ENCODE assay signal across 23 cellular contexts in genomic region chr2:128584296-128584900, GRCh38.
DNase-seq lines count a peak whose midpoint lies in the region; ATAC-seq, FAIRE-seq and TF ChIP-seq lines count a peak whose summit lies in the region.
"Had no signal": no experiment of that assay in that cellular context is flagged by ENCODE, and none has a peak within 500 bp of the region (broad histone marks: within the 10 kb centered on the region; RNA-seq: fewer than 3 reads in every experiment).

No MANE protein-coding gene starts in this region.

- no peak overlapping the region for H3K4me3 Mint-ChIP-seq in mesothelial cell of epicardium
- H3K4me3 Mint-ChIP-seq: naive thymus-derived CD8-positive, alpha-beta T cell; stimulated activated naive CD8-positive, alpha-beta T cell treated with anti-CD3 and anti-CD28 coated beads, Interleukin-15, Interleukin-2, amounts not matched to agents 100 ng/mL and 50 ng/mL, for 24 hours had no signal

- no peaks in the 10 kb centered on the region for H3K9me1 ChIP-seq in endothelial cell of umbilical vein (replicated peaks; ENCODE audit: control insufficient read depth, extremely low read depth, insufficient read depth, low read length)

- H3K9ac ChIP-seq in endothelial cell of umbilical vein (replicated peaks; ENCODE audit: extremely low read depth, insufficient read depth, low read length) = no peak overlapping the region

- ATAC-seq in HG03469 (IDR thresholded peaks at IDR 0.05; ENCODE audit: unreplicated experiment) = no peak
- ATAC-seq in pancreas = no peak
- ATAC-seq in GM18868 (IDR thresholded peaks at IDR 0.05; ENCODE audit: unreplicated experiment) = no peak
- ATAC-seq: naive thymus-derived CD8-positive, alpha-beta T cell had no signal

- H3K4me1 ChIP-seq in endothelial cell of umbilical vein (ENCODE audit: control insufficient read depth, extremely low read depth, insufficient read depth, low read length) (no peaks in the 10 kb centered on the region), pancreas (no peaks in the 10 kb centered on the region)
- H3K4me1 ChIP-seq: breast epithelium, lower lobe of right lung, vagina had no signal

- H3K36me3 Mint-ChIP-seq in mesothelial cell of epicardium = peaks cover 4% of the 10 kb centered on the region
- H3K36me3 Mint-ChIP-seq: naive thymus-derived CD8-positive, alpha-beta T cell had no signal

- H3K4me2 ChIP-seq in endothelial cell of umbilical vein (ENCODE audit: insufficient read depth, low read length) = no peak overlapping the region

- H4K20me1 ChIP-seq in endothelial cell of umbilical vein (replicated peaks; ENCODE audit: control insufficient read depth, extremely low read depth, insufficient read depth, low read length) = no peaks in the 10 kb centered on the region

- DNase-seq in AG08395 (ENCODE audit: low spot score) (peak; percentile 71), HS-5 (ENCODE audit: low read depth) (peak; percentile 31), endothelial cell of umbilical vein (ENCODE audit: low read depth, low spot score) (peak; percentile 46), lung microvascular endothelial cell (ENCODE audit: low read depth in 2 of 2) (peak; percentile 16 to 82), pancreas (no peak), mesothelial cell of epicardium (ENCODE audit: low spot score in 2 of 2, unreplicated experiment in 2 of 2) (no peak)
- DNase-seq: ACHN; activated CD4-positive, alpha-beta T cell treated with anti-CD3 and anti-CD28 coated beads for 48 hours; activated naive CD4-positive, alpha-beta T cell treated with anti-CD3 and anti-CD28 coated beads, Interleukin-2, amount 50 U/mL, for 16 hours; lower lobe of right lung; MV-4-11; naive thymus-derived CD8-positive, alpha-beta T cell; NCI-H2107; NCI-H69 had no signal

- H3K4me1 Mint-ChIP-seq in mesothelial cell of epicardium = peaks cover 10% of the 10 kb centered on the region
- H3K4me1 Mint-ChIP-seq: naive thymus-derived CD8-positive, alpha-beta T cell had no signal

- dilution Hi-C loops in endothelial cell of umbilical vein (cut with MboI; ENCODE audit: extremely low pct_ligation_motif_present, low sequenced_read_pairs) = no loop called here

- FAIRE-seq in endothelial cell of umbilical vein (lab: Jason Lieb, UNC) = peak; percentile 87
- no peak for FAIRE-seq in pancreas (lab: Jason Lieb, UNC)
- FAIRE-seq: GM18507, GM19239 had no signal

- CTCF ChIA-PET in endothelial cell of umbilical vein (lab: Charles Lee) = no interaction called here

- intact Hi-C loops in endothelial cell of umbilical vein (cut with micrococcal nuclease) (loop anchor here (10.0 kb wide), 1 partner anchor 260 kb away; no protein-coding TSS in a partner anchor), pancreas (cut with DNase I) (no loop called here)

- WGBS in pancreas, 2 donors = 82 to 88% methylated on average over 9 of the region's 9 CpGs

- peaks cover 12% of the 10 kb centered on the region for H3K9me3 Mint-ChIP-seq in mesothelial cell of epicardium

- peak overlapping the region; percentile 0 for H3K27ac ChIP-seq in endothelial cell of umbilical vein (ENCODE audit: insufficient read depth, low read depth, low read length)
- no peak overlapping the region for H3K27ac ChIP-seq in pancreas
- H3K27ac ChIP-seq: breast epithelium, lower lobe of right lung, SK-N-MC, vagina had no signal

- TF ChIP-seq POLR2A in endothelial cell of umbilical vein (IDR thresholded peaks at IDR 0.05; ENCODE audit: low read depth, low read length) = no peak

- H3K9me3 ChIP-seq in endothelial cell of umbilical vein (replicated peaks; ENCODE audit: control insufficient read depth, insufficient read depth, low read length) = no peaks in the 10 kb centered on the region
- no peaks in the 10 kb centered on the region for H3K9me3 ChIP-seq in pancreas
- H3K9me3 ChIP-seq: breast epithelium, lower lobe of right lung, vagina had no signal

- H3K36me3 ChIP-seq in endothelial cell of umbilical vein (ENCODE audit: control insufficient read depth in 2 of 2, extremely low read depth in 1 of 2, insufficient read depth in 2 of 2, low read length in 2 of 2) = no peaks in the 10 kb centered on the region
- no peaks in the 10 kb centered on the region for H3K36me3 ChIP-seq in pancreas
- H3K36me3 ChIP-seq: breast epithelium, lower lobe of right lung, vagina had no signal

- H3K27ac Mint-ChIP-seq in mesothelial cell of epicardium = no peak overlapping the region
- H3K27ac Mint-ChIP-seq: naive thymus-derived CD8-positive, alpha-beta T cell; progenitor cell of endocrine pancreas; stimulated activated naive CD8-positive, alpha-beta T cell treated with anti-CD3 and anti-CD28 coated beads, Interleukin-15, Interleukin-2, amounts not matched to agents 100 ng/mL and 50 ng/mL, for 24 hours had no signal

- no peaks in the 10 kb centered on the region for H3K27me3 ChIP-seq in endothelial cell of umbilical vein (ENCODE audit: control insufficient read depth in 2 of 2, insufficient read depth in 2 of 2, low read length in 2 of 2)
- H3K27me3 ChIP-seq in pancreas = no peaks in the 10 kb centered on the region
- H3K27me3 ChIP-seq: breast epithelium, vagina had no signal

- POLR2A ChIA-PET in endothelial cell of umbilical vein (lab: Charles Lee) = no interaction called here

- no peaks in the 10 kb centered on the region for H3K27me3 Mint-ChIP-seq in mesothelial cell of epicardium (ENCODE audit: low read depth)

- no peak for TF ChIP-seq CTCF in endothelial cell of umbilical vein (IDR thresholded peaks at IDR 0.05; ENCODE audit: extremely low read depth in 1 of 2, insufficient read depth in 1 of 2, low read depth in 1 of 2, low read length in 2 of 2)
- TF ChIP-seq CTCF in pancreas (IDR thresholded peaks at IDR 0.05) = no peak
- no peak for TF ChIP-seq CTCF in mesothelial cell of epicardium (IDR thresholded peaks at IDR 0.05; ENCODE audit: unreplicated experiment)

- peak overlapping the region; percentile 4 for H2AFZ ChIP-seq in endothelial cell of umbilical vein (ENCODE audit: low read depth, low read length)

- no peaks in the 10 kb centered on the region for H3K79me2 ChIP-seq in endothelial cell of umbilical vein (ENCODE audit: control insufficient read depth, insufficient read depth, low read length)

- H3K4me3 ChIP-seq in endothelial cell of umbilical vein (replicated peaks in 1 of 3; ENCODE audit: insufficient read depth in 1 of 3, low read depth in 1 of 3, low read length in 3 of 3) (no peak overlapping the region), pancreas (no peak overlapping the region)
- H3K4me3 ChIP-seq: breast epithelium, lower lobe of right lung, SK-N-MC, vagina had no signal

- BruUV-seq in endothelial cell of umbilical vein (replicated peaks; lab: Mats Ljungman, UMichigan) = no TSS peak

TF ChIP-seq in endothelial cell of umbilical vein, 7 proteins besides CTCF, POLR2A, EP300 and RAD21:
- TF ChIP-seq FOS (IDR thresholded peaks at IDR 0.05; ENCODE audit: borderline replicate concordance, insufficient read depth, low read length) (peak; percentile 58), MYC (IDR thresholded peaks at IDR 0.05; ENCODE audit: low read depth, low read length) (no peak), MAX (IDR thresholded peaks at IDR 0.05; ENCODE audit: insufficient read depth, insufficient read length) (no peak), EZH2 (IDR thresholded peaks at IDR 0.05; ENCODE audit: borderline replicate concordance, low read depth, low read length, severe bottlenecking) (no peak), POLR2AphosphoS5 (IDR thresholded peaks at IDR 0.05; ENCODE audit: insufficient read depth, low read depth, low read length) (peak; percentile 51), GATA2 (IDR thresholded peaks at IDR 0.05; ENCODE audit: insufficient read depth, insufficient read length, low read depth, low read length) (no peak), JUN (IDR thresholded peaks at IDR 0.05; ENCODE audit: borderline replicate concordance, insufficient read depth, insufficient read length, low read depth) (no peak)

Comparison
In these comparisons a context has a peak if more than half of its experiments do, and no peak if none do; other contexts are left out.
1. DNase-seq: peak in AG08395 (single experiment), HS-5 (single experiment), endothelial cell of umbilical vein (single experiment) and lung microvascular endothelial cell (2 of 2); none in pancreas (0 of 6) and mesothelial cell of epicardium (0 of 2).